In genomic region chr2:206642075-206643025, GRCh38 we compare ENCODE assay signal across 9 cellular contexts. TPM values are rescaled to one million over a fixed set of nuclear protein-coding genes. Genes with fewer than 3 reads are reported as not detected.
DNase-seq lines count a peak whose midpoint lies in the region; ATAC-seq, FAIRE-seq and TF ChIP-seq lines count a peak whose summit lies in the region.
"Had no signal": no experiment of that assay in that cellular context is flagged by ENCODE, and none has a peak within 500 bp of the region (broad histone marks: within the 10 kb centered on the region; RNA-seq: fewer than 3 reads in every experiment).

FAM237A (plus strand) TSS chr2:206642487; CDS start chr2:206644237, 1,750 bp downstream.

- H3K9me3 ChIP-seq in HCT116 (ENCODE audit: control insufficient read depth in 1 of 2, insufficient read depth in 1 of 2, low read depth in 1 of 2, low read length in 2 of 2): no peaks in the 10 kb centered on the region
- H3K9me3 ChIP-seq in skeletal muscle satellite cell (replicated peaks; ENCODE audit: low read length): no peaks in the 10 kb centered on the region

- no peak for FAIRE-seq in GM12892 (lab: Jason Lieb, UNC)

- no peaks in the 10 kb centered on the region for H3K27me3 ChIP-seq in HCT116 (ENCODE audit: insufficient read depth, low read length)
- peaks cover 20% of the 10 kb centered on the region for H3K27me3 ChIP-seq in skeletal muscle satellite cell (ENCODE audit: control insufficient read depth, insufficient read depth, low read length)

- no peak within 1 kb of the TSS for H2AFZ ChIP-seq in HCT116 (ENCODE audit: low read depth, low read length, poor library complexity, severe bottlenecking)

- no TSS peak for BruUV-seq in HCT116 (replicated peaks; lab: Mats Ljungman, UMichigan)

- H3K4me3 ChIP-seq in AG10803 (ENCODE audit: low read length) (no peak within 1 kb of the TSS), HCT116 (replicated peaks in 1 of 2; ENCODE audit: low read depth in 1 of 2, low read length in 2 of 2) (no peak within 1 kb of the TSS), skeletal muscle satellite cell (ENCODE audit: low read length) (no peak within 1 kb of the TSS)

- ATAC-seq in HCT116 (no peak), left ventricle myocardium superior (peak; percentile 52)

- H4K20me1 ChIP-seq in HCT116 (ENCODE audit: insufficient read depth): no peaks in the 10 kb centered on the region

- no peaks in the 10 kb centered on the region for H3K79me2 ChIP-seq in HCT116 (ENCODE audit: insufficient read depth, low read length)

- H3K4me1 ChIP-seq in HCT116 (ENCODE audit: control insufficient read depth in 1 of 2, insufficient read depth in 2 of 2, low read length in 2 of 2) (no peaks in the 10 kb centered on the region), skeletal muscle satellite cell (ENCODE audit: control insufficient read depth, insufficient read depth, low read length) (no peaks in the 10 kb centered on the region)

- DNase-seq in AG10803 (ENCODE audit: low read depth) (peak; percentile 56), HCT116 (ENCODE audit: low read depth, low spot score) (peak; percentile 4), left ventricle myocardium superior (peak; percentile 29), NCI-H82 treated with DMSO at 0.1 percent for 48 hours (lab: John Stamatoyannopoulos, UW; ENCODE audit: unreplicated experiment) (no peak), GM12892 (ENCODE audit: insufficient read length) (no peak), SKM-1 treated with dmso at 0.1 percent for 144 hours (lab: John Stamatoyannopoulos, UW; ENCODE audit: unreplicated experiment) (no peak)
- peak; percentile 7 to 23 for DNase-seq in activated CD4-positive, alpha-beta T cell treated with anti-CD3 and anti-CD28 coated beads, Interleukin-2, amount 50 U/mL, for 48 hours

- H3K4me2 ChIP-seq in HCT116 (ENCODE audit: low read length) (no peak within 1 kb of the TSS), skeletal muscle satellite cell (ENCODE audit: low read length) (peak within 1 kb of the TSS; percentile 61)

- TF ChIP-seq CTCF in AG10803 (conservative IDR thresholded peaks at IDR 0.05; ENCODE audit: low read length) (no peak), HCT116 (IDR thresholded peaks at IDR 0.05 in 2 of 3, conservative IDR thresholded peaks at IDR 0.05 in 1 of 3; ENCODE audit: borderline replicate concordance in 1 of 3, insufficient read depth in 1 of 3, low read depth in 2 of 3, low read length in 2 of 3) (no peak)

- no peak for TF ChIP-seq POLR2A in HCT116 (IDR thresholded peaks at IDR 0.05; ENCODE audit: borderline replicate concordance, extremely low read depth, insufficient read depth, insufficient read length)
- no peak for TF ChIP-seq POLR2A in GM12892 (IDR thresholded peaks at IDR 0.05; ENCODE audit: low read depth, low read length)

- H3K27ac ChIP-seq in HCT116 (ENCODE audit: low read depth, low read length): no peak within 1 kb of the TSS

- intact Hi-C loops in HCT116 (cut with micrococcal nuclease): no loop called here
- intact Hi-C loops in left ventricle myocardium superior (cut with micrococcal nuclease): no loop called here

- no peak within 1 kb of the TSS for H3K9ac ChIP-seq in HCT116 (ENCODE audit: low read length)
- H3K9ac ChIP-seq in skeletal muscle satellite cell (ENCODE audit: low read depth, low read length): no peak within 1 kb of the TSS

- POLR2A ChIA-PET in HCT116 (lab: Charles Lee): no interaction called here

- H3K9me2 ChIP-seq in HCT116 (ENCODE audit: insufficient read depth): no peaks in the 10 kb centered on the region

- RAD21 ChIA-PET in HCT116 (lab: Charles Lee; ENCODE audit: low non-redundant PET in 1 of 2, low total read pairs in 2 of 2, uncharacterized antibody in 2 of 2, unreplicated experiment in 2 of 2): no interaction called here

- CTCF ChIA-PET in HCT116 (lab: Charles Lee): no interaction called here

- H3K36me3 ChIP-seq in HCT116 (ENCODE audit: control insufficient read depth in 1 of 2, insufficient read depth in 2 of 2, low read length in 2 of 2) (no peaks in the 10 kb centered on the region), skeletal muscle satellite cell (ENCODE audit: insufficient read depth, low read length) (no peaks in the 10 kb centered on the region)

- TF ChIP-seq RAD21 in HCT116 (IDR thresholded peaks at IDR 0.05; ENCODE audit: low read depth): no peak

TF ChIP-seq in HCT116, 20 proteins besides CTCF, POLR2A, EP300 and RAD21:
- TF ChIP-seq ZFX (IDR thresholded peaks at IDR 0.05): no peak
- peak; percentile 84 for TF ChIP-seq REST (IDR thresholded peaks at IDR 0.05; ENCODE audit: low read depth)

RNA-seq across cellular contexts. Expression of gene FAM237A, which starts in this region (rescaled TPM):
- total RNA-seq in HCT116 (2021; ENCODE audit: unreplicated experiment) (not detected), left ventricle myocardium superior (2.0 TPM)
- polyA plus RNA-seq in HCT116 (2012): not detected in 2 replicates
- total RNA-seq in skeletal muscle satellite cell (2012; rRNA removed): not detected in 2 replicates
- not detected for polyA plus RNA-seq in GM12892 (2012; ENCODE audit: missing spikeins)
- total RNA-seq: subcutaneous adipose tissue had no signal

Comparison
In these comparisons a context has a peak if more than half of its experiments do, and no peak if none do; other contexts are left out.
1. Peak in DNase-seq in HCT116; RNA of the gene not detected or under 1 TPM.
2. DNase-seq: peak in AG10803 (single experiment), activated CD4-positive, alpha-beta T cell treated with anti-CD3 and anti-CD28 coated beads, Interleukin-2, amount 50 U/mL, for 48 hours (2 of 2) and left ventricle myocardium superior (single experiment); none in NCI-H82 treated with DMSO at 0.1 percent for 48 hours (single experiment), GM12892 (single experiment) and SKM-1 treated with dmso at 0.1 percent for 144 hours (single experiment).